In genomic region chr2:211455225-211455841, GRCh38 we compare ENCODE assay signal across 8 cellular contexts.
A peak's percentile ranks its signal among the peaks of the same experiment; 100 is the strongest.
DNase-seq lines count a peak whose midpoint lies in the region; ATAC-seq and FAIRE-seq lines count a peak whose summit lies in the region.

No MANE protein-coding gene starts in this region.

- ATAC-seq in GM18511 (IDR thresholded peaks at IDR 0.05; ENCODE audit: unreplicated experiment) (peak; percentile 81), HG02970 (IDR thresholded peaks at IDR 0.05; ENCODE audit: low FRiP score, unreplicated experiment) (peak; percentile 72), left ventricle myocardium superior (peak; percentile 48)

- no peaks in the 10 kb centered on the region for H3K9me3 ChIP-seq in adipocyte (ENCODE audit: control insufficient read depth, low read length)
- no peaks in the 10 kb centered on the region for H3K9me3 ChIP-seq in small intestine (ENCODE audit: control insufficient read depth, low read depth)

- H3K27me3 ChIP-seq in adipocyte (replicated peaks; ENCODE audit: control insufficient read depth, insufficient read depth, low read length) (no peaks in the 10 kb centered on the region), small intestine (ENCODE audit: control insufficient read depth in 2 of 2, insufficient read depth in 2 of 2, low read length in 2 of 2) (no peaks in the 10 kb centered on the region)

- 14 to 66% (median 41%) methylated on average over 1 of the region's 1 CpG for WGBS in small intestine, 3 donors

- H3K4me1 ChIP-seq in adipocyte (ENCODE audit: control insufficient read depth, insufficient read depth, low read length): no peaks in the 10 kb centered on the region
- no peaks in the 10 kb centered on the region for H3K4me1 ChIP-seq in small intestine (ENCODE audit: control insufficient read depth in 2 of 2, insufficient read depth in 1 of 2, low read depth in 1 of 2, low read length in 1 of 2)

- intact Hi-C loops in left ventricle myocardium superior (cut with micrococcal nuclease): no loop called here

- DNase-seq in CD1c-positive myeloid dendritic cell (ENCODE audit: extremely low spot score): peak; percentile 42
- peak; percentile 9 for DNase-seq in NCI-H2107 treated with DMSO at 0.1 percent for 48 hours (lab: John Stamatoyannopoulos, UW; ENCODE audit: unreplicated experiment)
- DNase-seq in adipocyte (ENCODE audit: low read depth): peak; percentile 81
- peak; percentile 23 for DNase-seq in left ventricle myocardium superior
- peak; percentile 35 for DNase-seq in small intestine
- no peak for DNase-seq in 8988T

- no peak overlapping the region for H3K9ac ChIP-seq in adipocyte (ENCODE audit: low read length)

- FAIRE-seq in small intestine (lab: Jason Lieb, UNC): no peak

- H3K36me3 ChIP-seq in adipocyte (ENCODE audit: control insufficient read depth, insufficient read depth, low read length, severe bottlenecking): no peaks in the 10 kb centered on the region
- H3K36me3 ChIP-seq in small intestine (ENCODE audit: control insufficient read depth in 2 of 2, insufficient read depth in 2 of 2, low read length in 2 of 2): no peaks in the 10 kb centered on the region

- H3K4me3 ChIP-seq in adipocyte (ENCODE audit: low read length): peak overlapping the region; percentile 7
- H3K4me3 ChIP-seq in small intestine (ENCODE audit: low read depth in 1 of 2, low read length in 2 of 2): no peak overlapping the region

- no peak overlapping the region for H3K27ac ChIP-seq in small intestine (ENCODE audit: low read depth in 1 of 2, low read length in 1 of 2)
